8 cellular contexts compared by ENCODE assay signal in the genomic region with DNA sequence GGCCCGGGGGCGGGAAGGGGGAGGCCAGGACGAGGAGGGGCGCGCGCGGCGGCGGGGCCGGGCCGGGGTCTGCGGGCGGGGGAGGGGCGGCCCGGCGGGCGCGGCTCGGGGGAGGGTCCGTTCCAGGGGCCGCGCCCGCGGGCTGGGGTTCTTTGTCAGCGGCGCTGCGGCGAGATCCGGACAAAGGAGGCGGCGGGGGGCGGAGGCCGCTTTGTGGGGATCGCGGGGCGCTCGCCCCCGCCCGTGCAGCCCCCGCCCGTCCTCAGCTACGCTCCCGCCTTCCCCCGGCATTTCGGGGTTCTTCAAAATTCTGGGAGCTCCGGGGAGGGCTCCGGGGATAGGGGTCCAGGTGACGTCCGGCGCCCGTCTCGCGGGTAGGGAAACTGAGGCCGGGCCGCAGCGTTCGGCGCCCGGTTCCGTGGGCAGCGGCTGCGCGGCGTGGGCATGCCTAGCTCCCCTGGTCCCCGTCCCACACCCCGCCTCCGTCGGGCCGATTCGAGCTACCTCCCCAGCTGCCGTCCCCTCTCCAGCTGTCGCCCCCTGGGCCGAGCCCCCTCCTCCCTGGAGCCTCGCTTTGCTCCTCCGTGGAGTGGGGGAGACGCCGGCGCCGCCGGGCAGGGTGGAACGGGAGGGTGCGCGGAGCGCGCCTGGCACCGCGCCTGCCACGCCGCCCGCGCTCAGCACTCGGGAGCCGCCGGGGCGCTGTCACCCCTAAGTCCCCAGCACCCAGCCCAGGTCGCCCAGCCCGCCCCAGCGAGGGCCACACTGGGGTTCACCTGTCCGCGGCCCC. TPM values are rescaled to one million over a fixed set of nuclear protein-coding genes. Genes with fewer than 3 reads are reported as not detected.
DNase-seq lines count a peak whose midpoint lies in the region; ATAC-seq, FAIRE-seq and TF ChIP-seq lines count a peak whose summit lies in the region.

No MANE protein-coding gene starts in this region.

- H3K27me3 ChIP-seq in GM12878 (replicated peaks in 1 of 2; ENCODE audit: control insufficient read depth in 2 of 2, insufficient read depth in 2 of 2, low read length in 1 of 2): no peaks in the 10 kb centered on the region

- intact Hi-C loops in GM12878 (cut with micrococcal nuclease; ENCODE audit: unreplicated experiment): loop anchor here (2.0 kb wide), 1 partner anchor 70 kb away; no protein-coding TSS in a partner anchor

- peak; percentile 4; the same call in 2 of the 3 replicates for ATAC-seq in GM12878
- ATAC-seq in activated CD4-positive, CD25-positive, alpha-beta regulatory T cell treated with anti-CD3 and anti-CD28 coated beads, Interleukin-2, amount 50 U/mL, for 24 hours: no peak

- H3K9me3 ChIP-seq in GM12878 (replicated peaks; ENCODE audit: control insufficient read depth, insufficient read depth, low read length): no peaks in the 10 kb centered on the region

- no peak overlapping the region for H2AFZ ChIP-seq in GM12878 (ENCODE audit: control insufficient read depth, low read depth, low read length)

- TF ChIP-seq EP300 in GM12878 (IDR thresholded peaks at IDR 0.05; ENCODE audit: borderline replicate concordance in 1 of 2, control insufficient read depth in 1 of 2, low read depth in 2 of 2, low read length in 2 of 2): no peak

- in situ Hi-C loops in GM12878 (cut with MboI): loop anchor here (25.0 kb wide), 1 partner anchor 706 kb away; no protein-coding TSS in a partner anchor

- peak; percentile 48 for DNase-seq in AG20443 (ENCODE audit: low spot score)
- no peak for DNase-seq in LNCaP clone FGC (ENCODE audit: low read depth)
- DNase-seq in GM12878 (ENCODE audit: low read depth, low spot score): no peak
- DNase-seq in left kidney (ENCODE audit: low read depth, low spot score): peak; percentile 65
- no peak for DNase-seq in NK-92 treated with Interleukin-12 subunit alpha and Interleukin-12 subunit beta, amount 100 ng/mL, for 24 hours (lab: John Stamatoyannopoulos, UW)
- no peak for DNase-seq in SIG-M5 (lab: John Stamatoyannopoulos, UW)

- WGBS in GM12878 (ENCODE audit: insufficient coverage, insufficient replicate concordance, low lambda C conversion rate, missing lambda C conversion rate): 0% methylated on average over 9 of the region's 100 CpGs

- TF ChIP-seq POLR2A in GM12878 (IDR thresholded peaks at IDR 0.05; ENCODE audit: low read depth, low read length): peak; percentile 13; the same call in 1 of the 2 replicates

- H3K9ac ChIP-seq in GM12878 (ENCODE audit: control insufficient read depth, insufficient read depth, low read length): peak overlapping the region; percentile 57

- peaks cover 50% of the 10 kb centered on the region for H3K4me1 ChIP-seq in GM12878 (ENCODE audit: control insufficient read depth, insufficient read depth, low read length)

- RAD21 ChIA-PET in GM12878 (lab: Charles Lee; ENCODE audit: unreplicated experiment): interaction anchor here (0.6 to 3.1 kb wide), 18 partner anchors 9 to 245 kb away, joined by 3 to 34 read pairs (median 5); a partner anchor contains a TSS

- peaks cover 48% of the 10 kb centered on the region for H3K79me2 ChIP-seq in GM12878 (ENCODE audit: control insufficient read depth, insufficient read depth, low read length)

- no peak for TF ChIP-seq RAD21 in GM12878 (IDR thresholded peaks at IDR 0.05; ENCODE audit: insufficient read depth, low read depth, low read length)

- H3K4me3 ChIP-seq in LNCaP clone FGC (ENCODE audit: low read depth, low read length): peak overlapping the region; percentile 74
- peak overlapping the region; percentile 59 for H3K4me3 ChIP-seq in GM12878

- TF ChIP-seq CTCF in LNCaP clone FGC (IDR thresholded peaks at IDR 0.05; ENCODE audit: control insufficient read depth, extremely low read depth, insufficient read depth): no peak
- TF ChIP-seq CTCF in GM12878 (IDR thresholded peaks at IDR 0.05 in 2 of 3, conservative IDR thresholded peaks at IDR 0.05 in 1 of 3; ENCODE audit: control insufficient read depth in 2 of 3, extremely low read depth in 1 of 3, insufficient read depth in 1 of 3, low read depth in 3 of 3, low read length in 3 of 3): no peak

- CTCF ChIA-PET in GM12878 (lab: Yijun Ruan, JAX): interaction anchor here (0.7 to 1.8 kb wide), 12 partner anchors 11 to 262 kb away, joined by 3 to 12 read pairs (median 4); no protein-coding TSS in a partner anchor

- no TSS peak for BruUV-seq in GM12878 (replicated peaks; lab: Mats Ljungman, UMichigan)

- peaks cover 0 to 1% of the 10 kb centered on the region in 2 experiments; a peak in 1 of 4 replicates for H3K36me3 ChIP-seq in GM12878 (ENCODE audit: control insufficient read depth in 2 of 2, insufficient read depth in 2 of 2, low read length in 1 of 2)

- POLR2A ChIA-PET in GM12878 (lab: Charles Lee): interaction anchor here (0.6 to 7.1 kb wide), 14 partner anchors 12 to 722 kb away, joined by 3 to 75 read pairs (median 4); a partner anchor contains a TSS

- no peak for FAIRE-seq in GM12878 (lab: Jason Lieb, UNC)

- H3K27ac ChIP-seq in GM12878 (ENCODE audit: control insufficient read depth, insufficient read depth) (peak overlapping the region; percentile 88), temporal lobe (ENCODE audit: low read depth, low read length) (peak overlapping the region; percentile 74)

- peak overlapping the region; percentile 93 for H3K4me2 ChIP-seq in GM12878 (ENCODE audit: control insufficient read depth, insufficient read depth)

- SMC1A ChIA-PET in GM12878 (lab: Charles Lee; ENCODE audit: uncharacterized antibody, unreplicated experiment): interaction anchor here (1.0 to 4.8 kb wide), 10 partner anchors 10 to 114 kb away, joined by 3 to 43 read pairs (median 5); no protein-coding TSS in a partner anchor

- peaks cover 4% of the 10 kb centered on the region; the same call in 1 of the 2 replicates for H4K20me1 ChIP-seq in GM12878 (ENCODE audit: control insufficient read depth, insufficient read depth)

TF ChIP-seq in GM12878, 131 proteins besides CTCF, POLR2A, EP300 and RAD21 (continues in another document):
- TF ChIP-seq GATAD2B (conservative IDR thresholded peaks at IDR 0.05; ENCODE audit: low read depth) (0 out of 2 replicates have a peak, but pooled peaks have one; percentile 25), MYC (IDR thresholded peaks at IDR 0.05; ENCODE audit: insufficient read depth, insufficient read length, insufficient replicate concordance, low read length, severe bottlenecking) (no peak), RBBP5 (conservative IDR thresholded peaks at IDR 0.05) (no peak), ZSCAN29 (IDR thresholded peaks at IDR 0.05) (no peak), BACH1 (IDR thresholded peaks at IDR 0.05; ENCODE audit: borderline replicate concordance) (peak; percentile 50; the same call in 1 of the 2 replicates), BHLHE40 (IDR thresholded peaks at IDR 0.05; ENCODE audit: borderline replicate concordance in 1 of 2, low read depth in 2 of 2, low read length in 1 of 2) (peak in 1 of 2 experiments; percentile 15; a peak in 1 of 4 replicates), EGR1 (IDR thresholded peaks at IDR 0.05; ENCODE audit: borderline replicate concordance in 1 of 2, low read depth in 2 of 2, low read length in 2 of 2) (peak in 1 of 2 experiments; percentile 74; a peak in 2 of 3 replicates), LARP7 (IDR thresholded peaks at IDR 0.05) (0 out of 2 replicates have a peak, but pooled peaks have one; percentile 40)
- TF ChIP-seq, protein P1, sequence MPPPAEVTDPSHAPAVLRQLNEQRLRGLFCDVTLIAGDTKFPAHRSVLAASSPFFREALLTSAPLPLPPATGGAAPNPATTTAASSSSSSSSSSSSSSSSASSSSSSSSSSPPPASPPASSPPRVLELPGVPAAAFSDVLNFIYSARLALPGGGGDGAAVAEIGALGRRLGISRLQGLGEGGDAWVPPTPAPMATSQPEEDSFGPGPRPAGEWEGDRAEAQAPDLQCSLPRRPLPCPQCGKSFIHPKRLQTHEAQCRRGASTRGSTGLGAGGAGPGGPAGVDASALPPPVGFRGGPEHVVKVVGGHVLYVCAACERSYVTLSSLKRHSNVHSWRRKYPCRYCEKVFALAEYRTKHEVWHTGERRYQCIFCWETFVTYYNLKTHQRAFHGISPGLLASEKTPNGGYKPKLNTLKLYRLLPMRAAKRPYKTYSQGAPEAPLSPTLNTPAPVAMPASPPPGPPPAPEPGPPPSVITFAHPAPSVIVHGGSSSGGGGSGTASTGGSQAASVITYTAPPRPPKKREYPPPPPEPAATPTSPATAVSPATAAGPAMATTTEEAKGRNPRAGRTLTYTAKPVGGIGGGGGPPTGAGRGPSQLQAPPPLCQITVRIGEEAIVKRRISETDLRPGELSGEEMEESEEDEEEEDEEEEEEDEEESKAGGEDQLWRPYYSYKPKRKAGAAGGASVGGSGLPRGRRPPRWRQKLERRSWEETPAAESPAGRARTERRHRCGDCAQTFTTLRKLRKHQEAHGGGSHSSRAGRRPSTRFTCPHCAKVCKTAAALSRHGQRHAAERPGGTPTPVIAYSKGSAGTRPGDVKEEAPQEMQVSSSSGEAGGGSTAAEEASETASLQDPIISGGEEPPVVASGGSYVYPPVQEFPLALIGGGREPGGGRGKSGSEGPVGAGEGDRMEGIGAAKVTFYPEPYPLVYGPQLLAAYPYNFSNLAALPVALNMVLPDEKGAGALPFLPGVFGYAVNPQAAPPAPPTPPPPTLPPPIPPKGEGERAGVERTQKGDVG (CRISPR knock-in tag; IDR thresholded peaks at IDR 0.05): no peak

RNA-seq across cellular contexts. Expression of a gene that starts 0.5 kb away (rescaled TPM):
- total RNA-seq in GM12878 (2013; cell fraction: nucleolus; rRNA removed): 34.4 and 35.4 TPM in 2 replicates
- total RNA-seq in GM12878 (2014; rRNA removed): 25.6 and 28.2 TPM in 2 replicates
- total RNA-seq in GM12878 (2014; rRNA removed; fragmentation: Illumina TruSeq; extraction: Trizol): 26.9 and 27.3 TPM in 2 replicates
- 38.5 and 40.4 TPM in 2 replicates for total RNA-seq in GM12878 (2021)
- polyA plus RNA-seq in GM12878 (2011; ENCODE audit: low read depth): 15.3 TPM
- 32.8 and 43.4 TPM in 2 replicates for polyA plus RNA-seq in GM12878 (2011; rRNA removed)
- polyA plus RNA-seq in GM12878 (2011; cell fraction: cytosol; rRNA removed): 35.7 and 49.6 TPM in 2 replicates
- 25.6 and 27.0 TPM in 2 replicates for polyA plus RNA-seq in GM12878 (2011; cell fraction: nucleus; rRNA removed)
- polyA plus RNA-seq in GM12878 (2012): 19.4 and 29.5 TPM in 2 replicates
- 26.5 and 32.4 TPM in 2 replicates for polyA plus RNA-seq in GM12878 (2014; fragmentation: Illumina TruSeq; extraction: Trizol)
- 1 to 10 TPM; 2.2 to 5.2 TPM for polyA plus RNA-seq in GM12878 (2014; fragmentation: Nextera tagmentation; extraction: Ambion mirVana)
- polyA plus RNA-seq in GM12878 (2014; rRNA removed): 40.0 and 42.4 TPM in 2 replicates
- 10 to 100 TPM; 17.4 to 22.6 TPM for polyA plus RNA-seq in GM12878 (2016; fragmentation: Nextera tagmentation; extraction: Ambion mirVana)
- 17.0 and 24.5 TPM in 2 replicates for polyA minus RNA-seq in GM12878 (2011; rRNA and poly(A)+ RNA removed)
- polyA minus RNA-seq in GM12878 (2011; cell fraction: cytosol; rRNA and poly(A)+ RNA removed): 10.7 and 12.4 TPM in 2 replicates
- 9.7 and 16.1 TPM in 2 replicates for polyA minus RNA-seq in GM12878 (2011; cell fraction: nucleus; rRNA and poly(A)+ RNA removed)
- total RNA-seq in temporal lobe: 159 TPM

Comparison
In these comparisons a context has a peak if more than half of its experiments do, and no peak if none do; other contexts are left out.
1. DNase-seq: peak in AG20443 (single experiment) and left kidney (single experiment); none in LNCaP clone FGC (single experiment), GM12878 (single experiment), NK-92 treated with Interleukin-12 subunit alpha and Interleukin-12 subunit beta, amount 100 ng/mL, for 24 hours (single experiment) and SIG-M5 (single experiment).